1 cellular context compared by ENCODE assay signal in the genomic region with DNA sequence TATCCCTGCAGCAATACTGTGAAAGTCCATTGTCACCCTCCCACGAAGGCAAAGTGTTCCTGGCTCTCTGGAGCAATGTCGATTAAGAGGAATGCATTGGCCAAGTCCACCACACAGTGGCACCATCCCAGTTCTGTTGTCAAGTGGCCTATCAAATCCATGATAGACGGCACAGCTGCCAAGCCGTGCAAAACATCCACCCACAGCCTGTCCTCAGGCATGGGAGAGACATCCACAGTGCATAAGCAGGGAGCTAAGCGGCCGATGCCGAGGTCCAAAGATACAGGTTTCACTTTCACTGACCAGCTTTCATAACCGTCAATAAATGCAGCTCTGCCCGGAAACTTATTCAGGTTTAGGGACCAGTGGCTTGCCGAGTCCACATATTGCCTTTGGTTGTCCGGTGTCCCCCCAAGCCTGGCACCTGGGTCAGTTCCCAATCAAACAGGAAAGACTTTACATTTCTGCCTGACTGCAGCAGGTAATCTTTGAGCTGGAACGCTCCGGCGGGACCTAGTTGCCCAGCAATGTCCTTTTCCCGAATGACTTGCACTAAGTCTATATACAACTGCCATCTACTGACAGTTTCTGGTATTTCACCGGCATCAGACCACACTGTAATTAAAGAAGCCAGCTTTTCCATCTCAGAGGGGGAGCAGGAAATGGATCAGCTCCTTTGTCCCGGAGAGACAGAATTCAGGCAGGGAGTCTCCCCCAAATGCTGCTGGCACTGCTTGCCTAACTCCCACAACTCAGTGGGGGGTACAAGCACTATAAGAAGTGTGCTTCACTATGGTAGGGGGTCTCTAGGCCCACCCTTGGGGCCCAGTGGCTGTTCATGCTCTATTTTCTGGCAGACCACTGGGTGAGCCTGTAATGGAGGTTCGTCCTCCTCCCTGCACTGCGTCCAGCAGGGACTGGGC.
TF ChIP-seq lines count a peak whose summit lies in the region.

No MANE protein-coding gene starts in this region.

TF ChIP-seq in HepG2, 621 proteins besides CTCF, POLR2A, EP300 and RAD21 (continued from another document and continues in another):
- peak; percentile 72; the same call in 1 of the 2 replicates for TF ChIP-seq ZNF501 (CRISPR knock-in tag; IDR thresholded peaks at IDR 0.05)
- TF ChIP-seq RNF2 (conservative IDR thresholded peaks at IDR 0.05; ENCODE audit: low read depth): no peak
- no peak for TF ChIP-seq ZNF326 (CRISPR knock-in tag; IDR thresholded peaks at IDR 0.05; ENCODE audit: borderline replicate concordance)
- TF ChIP-seq CENPT (CRISPR knock-in tag; IDR thresholded peaks at IDR 0.05; ENCODE audit: low read depth): no peak
- TF ChIP-seq ZNF567 (CRISPR knock-in tag; IDR thresholded peaks at IDR 0.05; ENCODE audit: borderline replicate concordance): peak; percentile 65; the same call in 1 of the 2 replicates
- peak; percentile 95 for TF ChIP-seq ZNF777 (CRISPR knock-in tag; IDR thresholded peaks at IDR 0.05)
- TF ChIP-seq RBFOX2 (IDR thresholded peaks at IDR 0.05; ENCODE audit: low read depth, low read length): no peak
- no peak for TF ChIP-seq HMG20A (CRISPR knock-in tag; IDR thresholded peaks at IDR 0.05; ENCODE audit: borderline replicate concordance)
- TF ChIP-seq ZNF225 (CRISPR knock-in tag; IDR thresholded peaks at IDR 0.05): no peak
- peak; percentile 33; the same call in 1 of the 2 replicates for TF ChIP-seq TARDBP (CRISPR knock-in tag; IDR thresholded peaks at IDR 0.05)
- no peak for TF ChIP-seq ZNF761 (CRISPR knock-in tag; conservative IDR thresholded peaks at IDR 0.05)
- TF ChIP-seq, protein P1, sequence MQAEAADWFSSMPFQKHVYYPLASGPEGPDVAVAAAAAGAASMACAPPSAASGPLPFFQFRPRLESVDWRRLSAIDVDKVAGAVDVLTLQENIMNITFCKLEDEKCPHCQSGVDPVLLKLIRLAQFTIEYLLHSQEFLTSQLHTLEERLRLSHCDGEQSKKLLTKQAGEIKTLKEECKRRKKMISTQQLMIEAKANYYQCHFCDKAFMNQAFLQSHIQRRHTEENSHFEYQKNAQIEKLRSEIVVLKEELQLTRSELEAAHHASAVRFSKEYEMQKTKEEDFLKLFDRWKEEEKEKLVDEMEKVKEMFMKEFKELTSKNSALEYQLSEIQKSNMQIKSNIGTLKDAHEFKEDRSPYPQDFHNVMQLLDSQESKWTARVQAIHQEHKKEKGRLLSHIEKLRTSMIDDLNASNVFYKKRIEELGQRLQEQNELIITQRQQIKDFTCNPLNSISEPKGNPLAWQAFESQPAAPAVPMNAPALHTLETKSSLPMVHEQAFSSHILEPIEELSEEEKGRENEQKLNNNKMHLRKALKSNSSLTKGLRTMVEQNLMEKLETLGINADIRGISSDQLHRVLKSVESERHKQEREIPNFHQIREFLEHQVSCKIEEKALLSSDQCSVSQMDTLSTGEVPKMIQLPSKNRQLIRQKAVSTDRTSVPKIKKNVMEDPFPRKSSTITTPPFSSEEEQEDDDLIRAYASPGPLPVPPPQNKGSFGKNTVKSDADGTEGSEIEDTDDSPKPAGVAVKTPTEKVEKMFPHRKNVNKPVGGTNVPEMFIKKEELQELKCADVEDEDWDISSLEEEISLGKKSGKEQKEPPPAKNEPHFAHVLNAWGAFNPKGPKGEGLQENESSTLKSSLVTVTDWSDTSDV (CRISPR knock-in tag; IDR thresholded peaks at IDR 0.05): no peak
- TF ChIP-seq SIX4 (CRISPR knock-in tag; IDR thresholded peaks at IDR 0.05): no peak; the same call in 1 of the 2 replicates
- TF ChIP-seq, protein P2, sequence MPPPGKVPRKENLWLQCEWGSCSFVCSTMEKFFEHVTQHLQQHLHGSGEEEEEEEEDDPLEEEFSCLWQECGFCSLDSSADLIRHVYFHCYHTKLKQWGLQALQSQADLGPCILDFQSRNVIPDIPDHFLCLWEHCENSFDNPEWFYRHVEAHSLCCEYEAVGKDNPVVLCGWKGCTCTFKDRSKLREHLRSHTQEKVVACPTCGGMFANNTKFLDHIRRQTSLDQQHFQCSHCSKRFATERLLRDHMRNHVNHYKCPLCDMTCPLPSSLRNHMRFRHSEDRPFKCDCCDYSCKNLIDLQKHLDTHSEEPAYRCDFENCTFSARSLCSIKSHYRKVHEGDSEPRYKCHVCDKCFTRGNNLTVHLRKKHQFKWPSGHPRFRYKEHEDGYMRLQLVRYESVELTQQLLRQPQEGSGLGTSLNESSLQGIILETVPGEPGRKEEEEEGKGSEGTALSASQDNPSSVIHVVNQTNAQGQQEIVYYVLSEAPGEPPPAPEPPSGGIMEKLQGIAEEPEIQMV (CRISPR knock-in tag; IDR thresholded peaks at IDR 0.05; ENCODE audit: low read depth): peak; percentile 82; the same call in 1 of the 2 replicates
- TF ChIP-seq BHLHE40 (IDR thresholded peaks at IDR 0.05; ENCODE audit: low read length): no peak
- TF ChIP-seq POLR2AphosphoS2 (IDR thresholded peaks at IDR 0.05; ENCODE audit: low read depth, low read length): no peak
- TF ChIP-seq, protein P3, sequence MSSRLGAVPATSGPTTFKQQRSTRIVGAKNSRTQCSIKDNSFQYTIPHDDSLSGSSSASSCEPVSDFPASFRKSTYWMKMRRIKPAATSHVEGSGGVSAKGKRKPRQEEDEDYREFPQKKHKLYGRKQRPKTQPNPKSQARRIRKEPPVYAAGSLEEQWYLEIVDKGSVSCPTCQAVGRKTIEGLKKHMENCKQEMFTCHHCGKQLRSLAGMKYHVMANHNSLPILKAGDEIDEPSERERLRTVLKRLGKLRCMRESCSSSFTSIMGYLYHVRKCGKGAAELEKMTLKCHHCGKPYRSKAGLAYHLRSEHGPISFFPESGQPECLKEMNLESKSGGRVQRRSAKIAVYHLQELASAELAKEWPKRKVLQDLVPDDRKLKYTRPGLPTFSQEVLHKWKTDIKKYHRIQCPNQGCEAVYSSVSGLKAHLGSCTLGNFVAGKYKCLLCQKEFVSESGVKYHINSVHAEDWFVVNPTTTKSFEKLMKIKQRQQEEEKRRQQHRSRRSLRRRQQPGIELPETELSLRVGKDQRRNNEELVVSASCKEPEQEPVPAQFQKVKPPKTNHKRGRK (CRISPR knock-in tag; IDR thresholded peaks at IDR 0.05): 0 out of 2 replicates have a peak, but pooled peaks have one; percentile 54
- TF ChIP-seq, protein P4, sequence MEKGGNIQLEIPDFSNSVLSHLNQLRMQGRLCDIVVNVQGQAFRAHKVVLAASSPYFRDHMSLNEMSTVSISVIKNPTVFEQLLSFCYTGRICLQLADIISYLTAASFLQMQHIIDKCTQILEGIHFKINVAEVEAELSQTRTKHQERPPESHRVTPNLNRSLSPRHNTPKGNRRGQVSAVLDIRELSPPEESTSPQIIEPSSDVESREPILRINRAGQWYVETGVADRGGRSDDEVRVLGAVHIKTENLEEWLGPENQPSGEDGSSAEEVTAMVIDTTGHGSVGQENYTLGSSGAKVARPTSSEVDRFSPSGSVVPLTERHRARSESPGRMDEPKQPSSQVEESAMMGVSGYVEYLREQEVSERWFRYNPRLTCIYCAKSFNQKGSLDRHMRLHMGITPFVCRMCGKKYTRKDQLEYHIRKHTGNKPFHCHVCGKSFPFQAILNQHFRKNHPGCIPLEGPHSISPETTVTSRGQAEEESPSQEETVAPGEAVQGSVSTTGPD (CRISPR knock-in tag; IDR thresholded peaks at IDR 0.05): no peak
- no peak for TF ChIP-seq SMYD3 (CRISPR knock-in tag; IDR thresholded peaks at IDR 0.05)
- TF ChIP-seq PCBP1 (IDR thresholded peaks at IDR 0.05; ENCODE audit: borderline replicate concordance, low read depth, low read length): no peak
- TF ChIP-seq, protein P5, sequence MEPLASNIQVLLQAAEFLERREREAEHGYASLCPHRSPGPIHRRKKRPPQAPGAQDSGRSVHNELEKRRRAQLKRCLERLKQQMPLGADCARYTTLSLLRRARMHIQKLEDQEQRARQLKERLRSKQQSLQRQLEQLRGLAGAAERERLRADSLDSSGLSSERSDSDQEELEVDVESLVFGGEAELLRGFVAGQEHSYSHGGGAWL (CRISPR knock-in tag; IDR thresholded peaks at IDR 0.05): 0 out of 2 replicates have a peak, but pooled peaks have one; percentile 16
- TF ChIP-seq MIER3 (CRISPR knock-in tag; IDR thresholded peaks at IDR 0.05; ENCODE audit: borderline replicate concordance): peak; percentile 43; the same call in 1 of the 2 replicates
- TF ChIP-seq PAWR (CRISPR knock-in tag; IDR thresholded peaks at IDR 0.05; ENCODE audit: borderline replicate concordance): no peak
- no peak for TF ChIP-seq CCDC6 (CRISPR knock-in tag; IDR thresholded peaks at IDR 0.05)
- no peak; the same call in 1 of the 2 replicates for TF ChIP-seq ZMYM4 (CRISPR knock-in tag; IDR thresholded peaks at IDR 0.05)
- TF ChIP-seq ETV6 (CRISPR knock-in tag; conservative IDR thresholded peaks at IDR 0.05): no peak; the same call in 1 of the 2 replicates
- TF ChIP-seq ZNF143 (CRISPR knock-in tag; IDR thresholded peaks at IDR 0.05): no peak
- TF ChIP-seq KMT2A (CRISPR knock-in tag; IDR thresholded peaks at IDR 0.05): peak; percentile 87
- no peak for TF ChIP-seq BCL6 (CRISPR knock-in tag; IDR thresholded peaks at IDR 0.05)
- peak; percentile 85 for TF ChIP-seq TEAD3 (CRISPR knock-in tag; optimal IDR thresholded peaks at IDR 0.05; ENCODE audit: borderline replicate concordance)
- no peak for TF ChIP-seq ZFP36L2 (CRISPR knock-in tag; IDR thresholded peaks at IDR 0.05)
- TF ChIP-seq DMAP1 (CRISPR knock-in tag; IDR thresholded peaks at IDR 0.05): peak; percentile 42; the same call in 1 of the 2 replicates
- TF ChIP-seq SP4 (CRISPR knock-in tag; IDR thresholded peaks at IDR 0.05): peak; percentile 47; the same call in 1 of the 2 replicates
- peak; percentile 52; the same call in 1 of the 2 replicates for TF ChIP-seq RXRB (CRISPR knock-in tag; IDR thresholded peaks at IDR 0.05; ENCODE audit: borderline replicate concordance)
- TF ChIP-seq ELF3 (CRISPR knock-in tag; IDR thresholded peaks at IDR 0.05): peak; percentile 73
- TF ChIP-seq ZNF232 (CRISPR knock-in tag; IDR thresholded peaks at IDR 0.05; ENCODE audit: borderline replicate concordance): no peak
- 0 out of 2 replicates have a peak, but pooled peaks have one; percentile 27 for TF ChIP-seq ZNF792 (CRISPR knock-in tag; IDR thresholded peaks at IDR 0.05)
- peak; percentile 78; the same call in 1 of the 2 replicates for TF ChIP-seq KDM2A (CRISPR knock-in tag; IDR thresholded peaks at IDR 0.05; ENCODE audit: borderline replicate concordance, low read depth)
- 0 out of 2 replicates have a peak, but pooled peaks have one; percentile 19 for TF ChIP-seq NFYB (CRISPR knock-in tag; IDR thresholded peaks at IDR 0.05)
- TF ChIP-seq SRSF9 (IDR thresholded peaks at IDR 0.05; ENCODE audit: borderline replicate concordance, insufficient read depth, low read depth, low read length, poor library complexity, severe bottlenecking): no peak
- no peak for TF ChIP-seq ZNF549 (CRISPR knock-in tag; IDR thresholded peaks at IDR 0.05)
- TF ChIP-seq, protein P6, sequence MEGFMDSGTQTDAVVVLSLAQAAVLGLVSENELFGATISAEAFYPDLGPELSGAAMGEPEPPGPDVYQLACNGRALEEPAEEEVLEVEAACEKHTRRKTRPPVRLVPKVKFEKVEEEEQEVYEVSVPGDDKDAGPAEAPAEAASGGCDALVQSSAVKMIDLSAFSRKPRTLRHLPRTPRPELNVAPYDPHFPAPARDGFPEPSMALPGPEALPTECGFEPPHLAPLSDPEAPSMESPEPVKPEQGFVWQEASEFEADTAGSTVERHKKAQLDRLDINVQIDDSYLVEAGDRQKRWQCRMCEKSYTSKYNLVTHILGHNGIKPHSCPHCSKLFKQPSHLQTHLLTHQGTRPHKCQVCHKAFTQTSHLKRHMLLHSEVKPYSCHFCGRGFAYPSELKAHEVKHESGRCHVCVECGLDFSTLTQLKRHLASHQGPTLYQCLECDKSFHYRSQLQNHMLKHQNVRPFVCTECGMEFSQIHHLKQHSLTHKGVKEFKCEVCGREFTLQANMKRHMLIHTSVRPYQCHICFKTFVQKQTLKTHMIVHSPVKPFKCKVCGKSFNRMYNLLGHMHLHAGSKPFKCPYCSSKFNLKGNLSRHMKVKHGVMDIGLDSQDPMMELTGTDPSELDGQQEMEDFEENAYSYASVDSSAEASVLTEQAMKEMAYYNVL (CRISPR knock-in tag; IDR thresholded peaks at IDR 0.05; ENCODE audit: borderline replicate concordance): no peak
- TF ChIP-seq RFXANK (CRISPR knock-in tag; IDR thresholded peaks at IDR 0.05): peak; percentile 58; the same call in 1 of the 2 replicates
- TF ChIP-seq KAT7 (CRISPR knock-in tag; IDR thresholded peaks at IDR 0.05; ENCODE audit: borderline replicate concordance): peak; percentile 86; the same call in 1 of the 2 replicates
- TF ChIP-seq ZNF205 (CRISPR knock-in tag; IDR thresholded peaks at IDR 0.05): peak; percentile 48
- TF ChIP-seq MEIS2 (CRISPR knock-in tag; IDR thresholded peaks at IDR 0.05): 0 out of 2 replicates have a peak, but pooled peaks have one; percentile 13
- no peak for TF ChIP-seq NFATC3 (CRISPR knock-in tag; IDR thresholded peaks at IDR 0.05)
- TF ChIP-seq ZNF230 (CRISPR knock-in tag; IDR thresholded peaks at IDR 0.05): no peak
- TF ChIP-seq JARID2 (CRISPR knock-in tag; IDR thresholded peaks at IDR 0.05; ENCODE audit: insufficient replicate concordance): peak; percentile 84
- peak; percentile 83 for TF ChIP-seq PHF21A (CRISPR knock-in tag; IDR thresholded peaks at IDR 0.05)
- TF ChIP-seq KDM1A (CRISPR knock-in tag; IDR thresholded peaks at IDR 0.05): no peak
- no peak for TF ChIP-seq SCMH1 (CRISPR knock-in tag; IDR thresholded peaks at IDR 0.05; ENCODE audit: borderline replicate concordance)
- TF ChIP-seq ZNF839 (CRISPR knock-in tag; IDR thresholded peaks at IDR 0.05; ENCODE audit: borderline replicate concordance): 0 out of 2 replicates have a peak, but pooled peaks have one; percentile 26
- TF ChIP-seq ZNF292 (CRISPR knock-in tag; IDR thresholded peaks at IDR 0.05; ENCODE audit: borderline replicate concordance, low read depth): peak; percentile 65; the same call in 1 of the 2 replicates
- no peak for TF ChIP-seq TEAD2 (CRISPR knock-in tag; IDR thresholded peaks at IDR 0.05)
- TF ChIP-seq SIN3A (IDR thresholded peaks at IDR 0.05; ENCODE audit: borderline replicate concordance, low read depth, low read length): peak; percentile 79
- no peak for TF ChIP-seq ZNF282 (IDR thresholded peaks at IDR 0.05; ENCODE audit: partially characterized antibody)
- TF ChIP-seq, protein P7, sequence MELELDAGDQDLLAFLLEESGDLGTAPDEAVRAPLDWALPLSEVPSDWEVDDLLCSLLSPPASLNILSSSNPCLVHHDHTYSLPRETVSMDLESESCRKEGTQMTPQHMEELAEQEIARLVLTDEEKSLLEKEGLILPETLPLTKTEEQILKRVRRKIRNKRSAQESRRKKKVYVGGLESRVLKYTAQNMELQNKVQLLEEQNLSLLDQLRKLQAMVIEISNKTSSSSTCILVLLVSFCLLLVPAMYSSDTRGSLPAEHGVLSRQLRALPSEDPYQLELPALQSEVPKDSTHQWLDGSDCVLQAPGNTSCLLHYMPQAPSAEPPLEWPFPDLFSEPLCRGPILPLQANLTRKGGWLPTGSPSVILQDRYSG (CRISPR knock-in tag; IDR thresholded peaks at IDR 0.05): no peak
- no peak for TF ChIP-seq ZBTB1 (CRISPR knock-in tag; IDR thresholded peaks at IDR 0.05; ENCODE audit: borderline replicate concordance)
- 0 out of 2 replicates have a peak, but pooled peaks have one; percentile 7 for TF ChIP-seq ZNF264 (CRISPR knock-in tag; IDR thresholded peaks at IDR 0.05)
- TF ChIP-seq ZIK1 (CRISPR knock-in tag; IDR thresholded peaks at IDR 0.05; ENCODE audit: borderline replicate concordance, low read depth): no peak
- no peak for TF ChIP-seq MBNL3 (CRISPR knock-in tag; conservative IDR thresholded peaks at IDR 0.05)
